10 cellular contexts compared by ENCODE assay signal in the genomic region with DNA sequence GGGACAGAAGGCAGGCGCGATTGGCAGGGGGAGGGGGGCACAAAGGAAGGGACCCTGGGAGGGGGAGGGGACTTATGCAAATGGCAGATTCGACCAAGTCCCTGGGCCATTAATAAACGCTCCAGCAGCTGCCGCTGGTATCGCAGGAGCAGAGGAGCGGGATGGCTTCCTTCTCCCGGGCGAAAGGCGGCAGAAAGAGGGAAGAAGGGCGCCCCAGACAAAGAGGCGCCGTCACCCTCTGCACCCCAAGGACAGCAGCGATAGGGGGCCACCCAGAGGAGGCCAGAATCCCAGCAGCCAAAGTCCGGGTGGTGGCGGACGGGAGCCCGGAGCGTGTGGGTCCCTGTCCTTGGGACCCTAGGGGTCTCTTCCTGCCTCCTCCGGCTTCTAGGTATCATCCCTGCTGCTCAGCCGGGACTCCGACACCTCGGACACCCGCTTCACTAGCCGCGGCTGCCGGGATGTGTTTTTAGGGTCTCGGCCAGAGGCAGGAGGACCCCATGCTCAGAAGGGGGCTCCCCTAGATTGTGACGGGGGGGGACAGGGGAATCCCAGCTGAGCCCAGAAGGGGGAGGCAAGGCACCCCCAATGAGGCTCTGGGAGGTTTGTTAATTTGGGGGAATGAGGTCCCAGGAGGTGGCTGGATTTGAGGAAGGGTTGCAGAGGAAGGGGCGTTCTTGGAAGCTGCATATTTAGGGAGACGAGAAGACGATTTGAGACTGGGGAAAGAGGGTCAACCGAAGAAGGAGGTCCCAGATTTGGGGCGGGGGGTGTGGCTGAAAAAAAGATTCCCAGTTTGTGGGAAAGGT. TPM values are rescaled to one million over a fixed set of nuclear protein-coding genes. Genes with fewer than 3 reads are reported as not detected.
DNase-seq lines count a peak whose midpoint lies in the region; FAIRE-seq and TF ChIP-seq lines count a peak whose summit lies in the region.
"Had no signal": no experiment of that assay in that cellular context is flagged by ENCODE, and none has a peak within 500 bp of the region (broad histone marks: within the 10 kb centered on the region; RNA-seq: fewer than 3 reads in every experiment).

No MANE protein-coding gene starts in this region.

- H3K36me3 ChIP-seq in endothelial cell of umbilical vein (ENCODE audit: control insufficient read depth in 2 of 2, extremely low read depth in 1 of 2, insufficient read depth in 2 of 2, low read length in 2 of 2) (no peaks in the 10 kb centered on the region), tibial nerve (no peaks in the 10 kb centered on the region)

- POLR2A ChIA-PET in endothelial cell of umbilical vein (lab: Charles Lee): no interaction called here

- no peak overlapping the region for H3K9ac ChIP-seq in endothelial cell of umbilical vein (replicated peaks; ENCODE audit: extremely low read depth, insufficient read depth, low read length)

- H3K4me3 ChIP-seq in endothelial cell of umbilical vein (replicated peaks in 1 of 3; ENCODE audit: insufficient read depth in 1 of 3, low read depth in 1 of 3, low read length in 3 of 3) (no peak overlapping the region), retinal pigment epithelial cell (ENCODE audit: low read length) (peak overlapping the region; percentile 58), tibial nerve (peak overlapping the region in 2 of 4 donors; percentile 58 to 63)

- H4K20me1 ChIP-seq in endothelial cell of umbilical vein (replicated peaks; ENCODE audit: control insufficient read depth, extremely low read depth, insufficient read depth, low read length): no peaks in the 10 kb centered on the region

- H3K9me1 ChIP-seq in endothelial cell of umbilical vein (replicated peaks; ENCODE audit: control insufficient read depth, extremely low read depth, insufficient read depth, low read length): no peaks in the 10 kb centered on the region

- H3K27me3 ChIP-seq in endothelial cell of umbilical vein (ENCODE audit: control insufficient read depth in 2 of 2, insufficient read depth in 2 of 2, low read length in 2 of 2): peaks cover 14 to 25% of the 10 kb centered on the region in 2 experiments
- H3K27me3 ChIP-seq in tibial nerve: peaks cover 0 to 66% of the 10 kb centered on the region in 2 donors

- TF ChIP-seq POLR2A in endothelial cell of umbilical vein (IDR thresholded peaks at IDR 0.05; ENCODE audit: low read depth, low read length) (no peak), tibial nerve (IDR thresholded peaks at IDR 0.05) (no peak)

- peaks cover 5% of the 10 kb centered on the region for H3K4me1 ChIP-seq in endothelial cell of umbilical vein (ENCODE audit: control insufficient read depth, extremely low read depth, insufficient read depth, low read length)
- peaks cover 0 to 33% (median 16%) of the 10 kb centered on the region in 4 donors for H3K4me1 ChIP-seq in tibial nerve

- H3K79me2 ChIP-seq in endothelial cell of umbilical vein (ENCODE audit: control insufficient read depth, insufficient read depth, low read length): no peaks in the 10 kb centered on the region

- dilution Hi-C loops in endothelial cell of umbilical vein (cut with MboI; ENCODE audit: extremely low pct_ligation_motif_present, low sequenced_read_pairs): no loop called here

- DNase-seq in NCI-H1436 (lab: John Stamatoyannopoulos, UW): peak; percentile 65
- no peak for DNase-seq in NCI-H1436 treated with DMSO at 0.1 percent for 48 hours (lab: John Stamatoyannopoulos, UW)
- DNase-seq in NCI-H526 treated with DMSO at 0.1 percent for 48 hours (lab: John Stamatoyannopoulos, UW): peak; percentile 26
- DNase-seq in endothelial cell of umbilical vein (ENCODE audit: low read depth, low spot score): no peak
- no peak for DNase-seq in retinal pigment epithelial cell (ENCODE audit: low read depth)
- no peak for DNase-seq in tibial nerve (ENCODE audit: low spot score in 2 of 2)
- no peak for DNase-seq in NCI-H774 (lab: John Stamatoyannopoulos, UW)
- DNase-seq in activated CD4-positive, alpha-beta T cell treated with anti-CD3 and anti-CD28 coated beads, Interleukin-2, amount 50 U/mL, for 48 hours: no peak
- DNase-seq: activated gamma-delta T cell treated with Interleukin-2 at 50 U/mL for 16 hours had no signal

- no peak for TF ChIP-seq CTCF in endothelial cell of umbilical vein (IDR thresholded peaks at IDR 0.05; ENCODE audit: extremely low read depth in 1 of 2, insufficient read depth in 1 of 2, low read depth in 1 of 2, low read length in 2 of 2)
- no peak for TF ChIP-seq CTCF in retinal pigment epithelial cell (conservative IDR thresholded peaks at IDR 0.05; ENCODE audit: low read depth, low read length)
- TF ChIP-seq CTCF in tibial nerve (IDR thresholded peaks at IDR 0.05): peak in 1 of 5 experiments; percentile 11

- intact Hi-C loops in endothelial cell of umbilical vein (cut with micrococcal nuclease): no loop called here

- H3K4me2 ChIP-seq in endothelial cell of umbilical vein (ENCODE audit: insufficient read depth, low read length): no peak overlapping the region

- FAIRE-seq in endothelial cell of umbilical vein (lab: Jason Lieb, UNC): no peak

- H3K27ac ChIP-seq in endothelial cell of umbilical vein (ENCODE audit: insufficient read depth, low read depth, low read length): no peak overlapping the region
- H3K27ac ChIP-seq in tibial nerve: no peak overlapping the region
- H3K27ac ChIP-seq: HL-60 had no signal

- WGBS in tibial nerve, 2 donors: 7 to 13% methylated on average over 29 to 30 of the region's 34 CpGs

- H3K9me3 ChIP-seq in endothelial cell of umbilical vein (replicated peaks; ENCODE audit: control insufficient read depth, insufficient read depth, low read length) (no peaks in the 10 kb centered on the region), tibial nerve (no peaks in the 10 kb centered on the region)

- BruUV-seq in endothelial cell of umbilical vein (replicated peaks; lab: Mats Ljungman, UMichigan): no TSS peak

- TF ChIP-seq EP300 in tibial nerve (IDR thresholded peaks at IDR 0.05): no peak

- CTCF ChIA-PET in endothelial cell of umbilical vein (lab: Charles Lee): no interaction called here

- H2AFZ ChIP-seq in endothelial cell of umbilical vein (ENCODE audit: low read depth, low read length): no peak overlapping the region

TF ChIP-seq in endothelial cell of umbilical vein, 7 proteins besides CTCF, POLR2A, EP300 and RAD21:
- no peak for TF ChIP-seq GATA2 (IDR thresholded peaks at IDR 0.05; ENCODE audit: insufficient read depth, insufficient read length, low read depth, low read length)
- no peak for TF ChIP-seq JUN (IDR thresholded peaks at IDR 0.05; ENCODE audit: borderline replicate concordance, insufficient read depth, insufficient read length, low read depth)
- TF ChIP-seq, protein P1, sequence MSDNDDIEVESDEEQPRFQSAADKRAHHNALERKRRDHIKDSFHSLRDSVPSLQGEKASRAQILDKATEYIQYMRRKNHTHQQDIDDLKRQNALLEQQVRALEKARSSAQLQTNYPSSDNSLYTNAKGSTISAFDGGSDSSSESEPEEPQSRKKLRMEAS (IDR thresholded peaks at IDR 0.05; ENCODE audit: insufficient read depth, insufficient read length): no peak
- no peak for TF ChIP-seq MYC (IDR thresholded peaks at IDR 0.05; ENCODE audit: low read depth, low read length)
- peak; percentile 94 for TF ChIP-seq EZH2 (IDR thresholded peaks at IDR 0.05; ENCODE audit: borderline replicate concordance, low read depth, low read length, severe bottlenecking)

RNA-seq across cellular contexts. Expression of a gene that starts 1.7 kb away (rescaled TPM):
- total RNA-seq in endothelial cell of umbilical vein: 12.5 and 16.1 TPM in 2 replicates
- polyA plus RNA-seq in endothelial cell of umbilical vein: 10.1 and 13.1 TPM in 2 replicates
- 5.5 and 7.4 TPM in 2 replicates for polyA plus RNA-seq in endothelial cell of umbilical vein (2011; cell fraction: cytosol; rRNA removed)
- polyA plus RNA-seq in endothelial cell of umbilical vein (2011; cell fraction: nucleus; rRNA removed): 17.3 and 19.8 TPM in 2 replicates
- 12.7 and 19.1 TPM in 2 replicates for polyA plus RNA-seq in endothelial cell of umbilical vein (2012)
- polyA minus RNA-seq in endothelial cell of umbilical vein: 20.1 and 21.9 TPM in 2 replicates
- polyA minus RNA-seq in endothelial cell of umbilical vein (2011; cell fraction: cytosol; rRNA and poly(A)+ RNA removed): 37.2 TPM
- polyA minus RNA-seq in endothelial cell of umbilical vein (2011; cell fraction: nucleus; rRNA and poly(A)+ RNA removed): 8.8 and 11.9 TPM in 2 replicates
- total RNA-seq in tibial nerve: 100 to 1,000 TPM; 446 to 795 (median 529) TPM

Comparison
In these comparisons a context has a peak if more than half of its experiments do, and no peak if none do; other contexts are left out.
1. DNase-seq: peak in NCI-H1436 (single experiment) and NCI-H526 treated with DMSO at 0.1 percent for 48 hours (single experiment); none in NCI-H1436 treated with DMSO at 0.1 percent for 48 hours (single experiment), endothelial cell of umbilical vein (single experiment), retinal pigment epithelial cell (single experiment), tibial nerve (0 of 2), NCI-H774 (single experiment) and activated CD4-positive, alpha-beta T cell treated with anti-CD3 and anti-CD28 coated beads, Interleukin-2, amount 50 U/mL, for 48 hours (0 of 2).
2. RNA of a gene that starts 1.7 kb away (total RNA-seq): 446 to 795 TPM in tibial nerve; 12.5 to 16.1 TPM in endothelial cell of umbilical vein; every median in the first group is over 10 times any median in the second.